ENCODE assay signal across 7 cellular contexts in the genomic region with DNA sequence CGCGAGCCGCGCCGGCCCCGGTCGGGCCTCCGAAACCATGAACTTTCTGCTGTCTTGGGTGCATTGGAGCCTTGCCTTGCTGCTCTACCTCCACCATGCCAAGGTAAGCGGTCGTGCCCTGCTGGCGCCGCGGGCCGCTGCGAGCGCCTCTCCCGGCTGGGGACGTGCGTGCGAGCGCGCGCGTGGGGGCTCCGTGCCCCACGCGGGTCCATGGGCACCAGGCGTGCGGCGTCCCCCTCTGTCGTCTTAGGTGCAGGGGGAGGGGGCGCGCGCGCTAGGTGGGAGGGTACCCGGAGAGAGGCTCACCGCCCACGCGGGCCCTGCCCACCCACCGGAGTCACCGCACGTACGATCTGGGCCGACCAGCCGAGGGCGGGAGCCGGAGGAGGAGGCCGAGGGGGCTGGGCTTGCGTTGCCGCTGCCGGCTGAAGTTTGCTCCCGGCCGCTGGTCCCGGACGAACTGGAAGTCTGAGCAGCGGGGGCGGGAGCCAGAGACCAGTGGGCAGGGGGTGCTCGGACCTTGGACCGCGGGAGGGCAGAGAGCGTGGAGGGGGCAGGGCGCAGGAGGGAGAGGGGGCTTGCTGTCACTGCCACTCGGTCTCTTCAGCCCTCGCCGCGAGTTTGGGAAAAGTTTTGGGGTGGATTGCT. TPM values are rescaled to one million over a fixed set of nuclear protein-coding genes. Genes with fewer than 3 reads are reported as not detected.
DNase-seq lines count a peak whose midpoint lies in the region; TF ChIP-seq lines count a peak whose summit lies in the region.

No MANE protein-coding gene starts in this region.

- in situ Hi-C loops in GM13977 (cut with MboI; ENCODE audit: low pct_unique_long_range_greater_than_20kb, low sequenced_read_pairs, unreplicated experiment), result loop anchor here (10.0 kb wide), 1 partner anchor 303 kb away; no protein-coding TSS in a partner anchor

- peak; percentile 81 for DNase-seq in GM13977 (ENCODE audit: low spot score)
- peak; percentile 36 for DNase-seq in LoVo (ENCODE audit: low spot score)
- DNase-seq in activated CD4-positive, alpha-beta T cell treated with anti-CD3 and anti-CD28 coated beads for 1 hour, result peak; percentile 29
- DNase-seq in cerebellum (ENCODE audit: low spot score), result peak; percentile 54
- peak; percentile 87 for DNase-seq in left kidney (ENCODE audit: low read depth, low spot score)
- DNase-seq in stimulated activated CD4-positive, alpha-beta T cell treated with anti-CD3 and anti-CD28 coated beads, Interleukin-2, amount 100 ng/mL, for 4 hours (ENCODE audit: low read depth), result peak; percentile 76
- DNase-seq in SK-N-DZ (ENCODE audit: low spot score), result no peak

- peak; percentile 11 for TF ChIP-seq CTCF in GM13977 (IDR thresholded peaks at IDR 0.05; ENCODE audit: extremely low read depth, insufficient read depth, missing control alignments)

RNA-seq across cellular contexts. Expression of a gene that starts 1.3 kb away (rescaled TPM):
- 34.4 TPM for total RNA-seq in cerebellum
- 25.1 and 28.9 TPM in 2 replicates for polyA plus RNA-seq in SK-N-DZ (2014; cell fraction: cytosol; rRNA removed)
- polyA plus RNA-seq in SK-N-DZ (2014; cell fraction: nucleus; rRNA removed), result 138 and 142 TPM in 2 replicates
